In the genomic region with DNA sequence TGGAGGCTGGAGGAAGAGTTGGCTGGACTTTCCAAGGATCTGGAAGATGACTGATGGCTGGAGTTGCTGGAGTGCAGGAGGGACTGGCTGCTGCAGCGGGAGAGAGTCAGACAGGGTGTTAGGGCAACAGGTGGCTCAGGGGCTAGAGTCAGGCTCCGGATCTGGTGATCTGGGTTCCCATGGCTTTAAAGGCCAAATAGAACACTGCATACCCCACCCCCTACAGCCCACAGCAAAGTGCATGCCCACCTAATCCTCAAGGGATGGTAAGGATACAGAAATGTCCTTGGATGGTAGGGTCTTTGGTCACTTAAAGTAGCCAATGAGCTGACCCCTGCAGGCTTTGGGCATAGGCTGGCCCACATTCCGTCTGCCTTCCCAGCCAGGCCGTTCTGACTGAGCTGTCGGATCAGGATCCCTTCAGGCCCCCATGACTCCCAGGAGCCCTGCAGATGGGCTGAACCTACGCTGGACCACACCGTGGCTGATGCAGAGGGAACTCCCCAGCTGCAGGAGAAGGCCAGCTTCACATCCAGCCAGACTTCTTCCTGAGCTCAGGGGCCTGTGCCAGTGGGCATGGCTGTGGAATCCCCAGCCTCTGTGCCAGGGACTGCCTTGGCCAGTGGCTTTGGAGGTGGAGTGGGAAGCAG, we compare ENCODE assay signal across 17 cellular contexts. TPM values are rescaled to one million over a fixed set of nuclear protein-coding genes. Genes with fewer than 3 reads are reported as not detected.
DNase-seq lines count a peak whose midpoint lies in the region; ATAC-seq, FAIRE-seq and TF ChIP-seq lines count a peak whose summit lies in the region.
"Had no signal": no experiment of that assay in that cellular context is flagged by ENCODE, and none has a peak within 500 bp of the region (broad histone marks: within the 10 kb centered on the region; RNA-seq: fewer than 3 reads in every experiment).

No MANE protein-coding gene starts in this region.

- peaks cover 2% of the 10 kb centered on the region for H3K36me3 Mint-ChIP-seq in activated T-helper 1 cell treated with anti-CD3 and anti-CD28 coated beads, Interleukin-12 subunit alpha, Interleukin-12 subunit beta, Interleukin-2, Interleukin-4 antibody, amounts not matched to agents 30 ng/mL and 10 ng/mL and 1 ng/mL, durations not matched to agents 14 hours and 24 hours and 36 hours (ENCODE audit: low read depth)
- H3K36me3 Mint-ChIP-seq in stimulated activated effector memory CD8-positive, alpha-beta T cell treated with anti-CD3 and anti-CD28 coated beads, Interleukin-12 subunit alpha, Interleukin-12 subunit beta, amount 100 ng/mL, for 72 hours, result no peaks in the 10 kb centered on the region
- no peaks in the 10 kb centered on the region for H3K36me3 Mint-ChIP-seq in endothelial cell (ENCODE audit: low read depth, unreplicated experiment)
- H3K36me3 Mint-ChIP-seq: memory B cell had no signal

- no peak for TF ChIP-seq CTCF in kidney (IDR thresholded peaks at IDR 0.05; ENCODE audit: borderline replicate concordance, extremely low read depth, insufficient read depth)
- no peak for TF ChIP-seq CTCF in endothelial cell (IDR thresholded peaks at IDR 0.05; ENCODE audit: unreplicated experiment)

- ATAC-seq in stimulated activated effector memory CD8-positive, alpha-beta T cell treated with anti-CD3 and anti-CD28 coated beads, Interleukin-12 subunit alpha, Interleukin-12 subunit beta, amount 100 ng/mL, for 72 hours, result no peak
- ATAC-seq: pancreas had no signal

- H3K36me3 ChIP-seq in kidney (ENCODE audit: control insufficient read depth in 1 of 2, insufficient read depth in 2 of 2, low read length in 2 of 2), result no peaks in the 10 kb centered on the region
- H3K36me3 ChIP-seq: cardiac muscle cell, pancreas, tibial artery had no signal

- H3K9me3 Mint-ChIP-seq in activated T-helper 1 cell treated with anti-CD3 and anti-CD28 coated beads, Interleukin-12 subunit alpha, Interleukin-12 subunit beta, Interleukin-2, Interleukin-4 antibody, amounts not matched to agents 30 ng/mL and 10 ng/mL and 1 ng/mL, durations not matched to agents 14 hours and 24 hours and 36 hours, result no peaks in the 10 kb centered on the region
- H3K9me3 Mint-ChIP-seq in stimulated activated effector memory CD8-positive, alpha-beta T cell treated with anti-CD3 and anti-CD28 coated beads, Interleukin-12 subunit alpha, Interleukin-12 subunit beta, amount 100 ng/mL, for 72 hours, result no peaks in the 10 kb centered on the region
- no peaks in the 10 kb centered on the region for H3K9me3 Mint-ChIP-seq in endothelial cell (ENCODE audit: unreplicated experiment)
- H3K9me3 Mint-ChIP-seq: memory B cell had no signal

- no peak for FAIRE-seq in kidney (lab: Jason Lieb, UNC)
- FAIRE-seq: pancreas had no signal

- H3K9me3 ChIP-seq in kidney (ENCODE audit: control insufficient read depth in 1 of 2, low read length in 2 of 2), result no peaks in the 10 kb centered on the region
- H3K9me3 ChIP-seq: pancreas, tibial artery had no signal

- peaks cover 91% of the 10 kb centered on the region for H3K4me1 Mint-ChIP-seq in activated T-helper 1 cell treated with anti-CD3 and anti-CD28 coated beads, Interleukin-12 subunit alpha, Interleukin-12 subunit beta, Interleukin-2, Interleukin-4 antibody, amounts not matched to agents 30 ng/mL and 10 ng/mL and 1 ng/mL, durations not matched to agents 14 hours and 24 hours and 36 hours (ENCODE audit: low read depth)
- peaks cover 80% of the 10 kb centered on the region for H3K4me1 Mint-ChIP-seq in stimulated activated effector memory CD8-positive, alpha-beta T cell treated with anti-CD3 and anti-CD28 coated beads, Interleukin-12 subunit alpha, Interleukin-12 subunit beta, amount 100 ng/mL, for 72 hours
- peaks cover 33% of the 10 kb centered on the region for H3K4me1 Mint-ChIP-seq in endothelial cell (ENCODE audit: unreplicated experiment)

- peaks cover 6 to 7% of the 10 kb centered on the region in 2 donors for H3K4me1 ChIP-seq in kidney (ENCODE audit: control insufficient read depth in 1 of 2, insufficient read depth in 1 of 2, low read depth in 1 of 2, low read length in 2 of 2)

- DNase-seq in HT-29 (ENCODE audit: low spot score), result peak; percentile 17
- no peak for DNase-seq in activated T-helper 1 cell treated with anti-CD3 and anti-CD28 coated beads, Interleukin-12 subunit alpha, Interleukin-12 subunit beta, Interleukin-2, Interleukin-4 antibody, amounts not matched to agents 30 ng/mL and 10 ng/mL and 1 ng/mL, durations not matched to agents 14 hours and 24 hours and 36 hours (ENCODE audit: low spot score)
- DNase-seq in kidney, result peak; percentile 28
- no peak for DNase-seq in stimulated activated effector memory CD8-positive, alpha-beta T cell treated with anti-CD3 and anti-CD28 coated beads, Interleukin-12 subunit alpha, Interleukin-12 subunit beta, amount 100 ng/mL, for 72 hours (ENCODE audit: low spot score in 2 of 2)
- DNase-seq in endothelial cell (ENCODE audit: low spot score), result no peak
- DNase-seq in NCI-H748 (lab: John Stamatoyannopoulos, UW; ENCODE audit: unreplicated experiment), result no peak
- no peak for DNase-seq in SKM-1 (lab: John Stamatoyannopoulos, UW; ENCODE audit: unreplicated experiment)
- DNase-seq: effector CD8-positive, alpha-beta T cell; Karpas-422; NCI-H146; NCI-H446; pancreas; T-helper 1 cell; tibial artery had no signal

- no peak overlapping the region for H3K9ac ChIP-seq in kidney (ENCODE audit: low read length in 2 of 2)

- no peak overlapping the region for H3K4me3 ChIP-seq in kidney (ENCODE audit: low read length in 2 of 2)
- H3K4me3 ChIP-seq: cardiac muscle cell, pancreas, tibial artery had no signal

- intact Hi-C loops in activated T-helper 1 cell treated with anti-CD3 and anti-CD28 coated beads, Interleukin-12 subunit alpha, Interleukin-12 subunit beta, Interleukin-2, Interleukin-4 antibody, amounts not matched to agents 30 ng/mL and 10 ng/mL and 1 ng/mL, durations not matched to agents 14 hours and 24 hours and 36 hours (cut with micrococcal nuclease), result no loop called here
- intact Hi-C loops in kidney (cut with DNase I), result no loop called here

- no peak overlapping the region for H3K4me3 Mint-ChIP-seq in activated T-helper 1 cell treated with anti-CD3 and anti-CD28 coated beads, Interleukin-12 subunit alpha, Interleukin-12 subunit beta, Interleukin-2, Interleukin-4 antibody, amounts not matched to agents 30 ng/mL and 10 ng/mL and 1 ng/mL, durations not matched to agents 14 hours and 24 hours and 36 hours
- no peak overlapping the region for H3K4me3 Mint-ChIP-seq in stimulated activated effector memory CD8-positive, alpha-beta T cell treated with anti-CD3 and anti-CD28 coated beads, Interleukin-12 subunit alpha, Interleukin-12 subunit beta, amount 100 ng/mL, for 72 hours
- H3K4me3 Mint-ChIP-seq in endothelial cell (ENCODE audit: unreplicated experiment), result no peak overlapping the region
- H3K4me3 Mint-ChIP-seq: memory B cell had no signal

- H3K27ac ChIP-seq in kidney (ENCODE audit: low read depth in 2 of 2, low read length in 2 of 2), result no peak overlapping the region
- H3K27ac ChIP-seq: C4-2B, cardiac muscle cell, pancreas, tibial artery had no signal

- peak overlapping the region; percentile 81 for H3K27ac Mint-ChIP-seq in activated T-helper 1 cell treated with anti-CD3 and anti-CD28 coated beads, Interleukin-12 subunit alpha, Interleukin-12 subunit beta, Interleukin-2, Interleukin-4 antibody, amounts not matched to agents 30 ng/mL and 10 ng/mL and 1 ng/mL, durations not matched to agents 14 hours and 24 hours and 36 hours
- H3K27ac Mint-ChIP-seq in stimulated activated effector memory CD8-positive, alpha-beta T cell treated with anti-CD3 and anti-CD28 coated beads, Interleukin-12 subunit alpha, Interleukin-12 subunit beta, amount 100 ng/mL, for 72 hours, result peak overlapping the region; percentile 93
- H3K27ac Mint-ChIP-seq in endothelial cell (ENCODE audit: unreplicated experiment), result no peak overlapping the region
- H3K27ac Mint-ChIP-seq: memory B cell had no signal

- no peaks in the 10 kb centered on the region for H3K27me3 Mint-ChIP-seq in activated T-helper 1 cell treated with anti-CD3 and anti-CD28 coated beads, Interleukin-12 subunit alpha, Interleukin-12 subunit beta, Interleukin-2, Interleukin-4 antibody, amounts not matched to agents 30 ng/mL and 10 ng/mL and 1 ng/mL, durations not matched to agents 14 hours and 24 hours and 36 hours (ENCODE audit: insufficient read depth)
- peaks cover 7% of the 10 kb centered on the region for H3K27me3 Mint-ChIP-seq in endothelial cell (ENCODE audit: unreplicated experiment)
- H3K27me3 Mint-ChIP-seq: memory B cell had no signal

RNA-seq across cellular contexts. Expression of a gene that starts 13.9 kb away (rescaled TPM):
- 148 and 187 TPM in 2 replicates for total RNA-seq in HT-29 (2014; rRNA removed; shearing (Covaris generic))
- total RNA-seq in activated T-helper 1 cell treated with anti-CD3 and anti-CD28 coated beads, Interleukin-12 subunit alpha, Interleukin-12 subunit beta, Interleukin-2, Interleukin-4 antibody, amounts not matched to agents 30 ng/mL and 10 ng/mL and 1 ng/mL, durations not matched to agents 14 hours and 24 hours and 36 hours, result 14.5 and 15.5 TPM in 2 replicates
- total RNA-seq in kidney (0.31 TPM), endothelial cell (ENCODE audit: unreplicated experiment) (0.08 TPM)
- polyA plus RNA-seq in kidney (ENCODE audit: insufficient read depth, low read depth, low replicate concordance), result 2.2 TPM
- total RNA-seq: cardiac muscle cell had no signal
- polyA plus RNA-seq: cardiac muscle cell, pancreas had no signal

RNA-seq across cellular contexts. Expression of a gene that starts 44.2 kb away (rescaled TPM):
- total RNA-seq in HT-29 (2014; rRNA removed; shearing (Covaris generic)), result 62.5 and 69.6 TPM in 2 replicates
- total RNA-seq in activated T-helper 1 cell treated with anti-CD3 and anti-CD28 coated beads, Interleukin-12 subunit alpha, Interleukin-12 subunit beta, Interleukin-2, Interleukin-4 antibody, amounts not matched to agents 30 ng/mL and 10 ng/mL and 1 ng/mL, durations not matched to agents 14 hours and 24 hours and 36 hours, result 83.9 and 84.3 TPM in 2 replicates
- total RNA-seq in kidney (743 TPM), endothelial cell (ENCODE audit: unreplicated experiment) (1,531 TPM)
- 545 TPM for polyA plus RNA-seq in kidney (ENCODE audit: insufficient read depth, low read depth, low replicate concordance)

Comparison
In these comparisons a context has a peak if more than half of its experiments do, and no peak if none do; other contexts are left out.
1. DNase-seq: peak in HT-29 (single experiment) and kidney (single experiment); none in activated T-helper 1 cell treated with anti-CD3 and anti-CD28 coated beads, Interleukin-12 subunit alpha, Interleukin-12 subunit beta, Interleukin-2, Interleukin-4 antibody, amounts not matched to agents 30 ng/mL and 10 ng/mL and 1 ng/mL, durations not matched to agents 14 hours and 24 hours and 36 hours (single experiment), stimulated activated effector memory CD8-positive, alpha-beta T cell treated with anti-CD3 and anti-CD28 coated beads, Interleukin-12 subunit alpha, Interleukin-12 subunit beta, amount 100 ng/mL, for 72 hours (0 of 2), endothelial cell (single experiment), NCI-H748 (single experiment) and SKM-1 (single experiment).